In the genomic region with DNA sequence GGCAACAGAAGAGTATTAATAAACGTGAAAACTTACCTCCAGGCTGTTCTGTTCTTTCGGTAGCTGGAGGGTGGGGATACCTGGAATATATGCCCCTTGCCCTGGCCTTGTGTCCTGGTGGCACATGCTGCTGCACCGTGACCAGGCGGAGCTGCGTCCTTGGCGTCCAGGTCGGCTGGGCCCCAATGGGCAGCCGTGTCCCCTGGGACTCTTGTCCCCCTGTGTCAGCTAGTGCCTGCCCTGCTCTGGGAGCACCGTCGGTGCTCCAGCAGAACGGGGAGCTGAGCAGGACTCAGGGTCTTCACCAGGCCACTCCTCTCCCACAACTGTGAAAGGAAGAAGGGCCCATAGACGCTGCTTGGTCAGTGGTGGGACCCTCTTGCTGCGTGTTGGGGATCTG, we compare ENCODE assay signal across 24 cellular contexts. TPM values are rescaled to one million over a fixed set of nuclear protein-coding genes. Genes with fewer than 3 reads are reported as not detected.
"Had no signal": no experiment of that assay in that cellular context is flagged by ENCODE, and none has a peak within 500 bp of the region (broad histone marks: within the 10 kb centered on the region; RNA-seq: fewer than 3 reads in every experiment).

No MANE protein-coding gene starts in this region.

- H3K27ac ChIP-seq: coronary artery, esophagus squamous epithelium, gastroesophageal sphincter, pancreas, thoracic aorta, upper lobe of left lung, VCaP had no signal

- H3K4me1 ChIP-seq: esophagus squamous epithelium, gastroesophageal sphincter, pancreas, upper lobe of left lung had no signal

- H3K4me3 ChIP-seq: coronary artery, esophagus squamous epithelium, gastroesophageal sphincter, pancreas, spleen, thoracic aorta, upper lobe of left lung had no signal

- ATAC-seq: activated CD4-positive, CD25-positive, alpha-beta regulatory T cell treated with anti-CD3 and anti-CD28 coated beads, Interleukin-2, amount 50 U/mL, for 24 hours; activated T-cell treated with anti-CD3 and anti-CD28 coated beads, Interleukin-2, amount 50 U/mL, for 72 hours; gastroesophageal sphincter; natural killer cell; pancreas had no signal

- FAIRE-seq: keratinocyte, pancreas had no signal

- H3K9me3 ChIP-seq: esophagus squamous epithelium, gastroesophageal sphincter, pancreas, spleen, thoracic aorta, upper lobe of left lung had no signal

- H3K27me3 ChIP-seq: esophagus squamous epithelium, gastroesophageal sphincter, pancreas, spleen, upper lobe of left lung had no signal

- DNase-seq: activated CD4-positive, alpha-beta memory T cell treated with anti-CD3 and anti-CD28 coated beads, Interleukin-2, amount 10 ng/mL, durations not matched to agents 7 days and 5 days; activated CD4-positive, alpha-beta T cell treated with anti-CD3 and anti-CD28 coated beads, Interleukin-2, amount 10 ng/mL, durations not matched to agents 24 days and 14 days; activated effector memory CD4-positive, alpha-beta T cell treated with Interleukin-2 at 50 U/mL for 16 hours; activated naive CD4-positive, alpha-beta T cell treated with anti-CD3 and anti-CD28 coated beads, Interleukin-2, amount 10 ng/mL, durations not matched to agents 7 days and 5 days; activated T-cell treated with anti-CD3 and anti-CD28 coated beads, Interleukin-2, amount 50 U/mL, for 72 hours; amygdala; esophagus squamous epithelium; head of caudate nucleus; mammary epithelial cell; midbrain; natural killer cell; stimulated activated CD4-positive, alpha-beta T cell treated with anti-CD3 and anti-CD28 coated beads, Interleukin-4, amount 100 ng/mL, for 1 hour; stimulated activated naive CD4-positive, alpha-beta T cell treated with Interleukin-2 at 50 U/mL for 16 hours had no signal

RNA-seq across cellular contexts. Expression of a gene that starts 30.4 kb away (rescaled TPM):
- total RNA-seq: activated CD4-positive, alpha-beta memory T cell treated with anti-CD3 and anti-CD28 coated beads, Interleukin-2, amount 10 ng/mL, durations not matched to agents 7 days and 5 days had no signal

RNA-seq across cellular contexts. Expression of a gene that starts 43.7 kb away (rescaled TPM):
- total RNA-seq: activated CD4-positive, alpha-beta T cell treated with anti-CD3 and anti-CD28 coated beads, Interleukin-2, amount 10 ng/mL, durations not matched to agents 24 days and 14 days; bronchial epithelial cell; esophagus squamous epithelium; mammary epithelial cell; thoracic aorta had no signal
- polyA plus RNA-seq: keratinocyte, mammary epithelial cell, pancreas had no signal

RNA-seq across cellular contexts. Expression of a gene that starts 45.2 kb away (rescaled TPM):
- total RNA-seq: activated CD4-positive, alpha-beta memory T cell treated with anti-CD3 and anti-CD28 coated beads, Interleukin-2, amount 10 ng/mL, durations not matched to agents 7 days and 5 days; activated CD4-positive, alpha-beta T cell treated with anti-CD3 and anti-CD28 coated beads, Interleukin-2, amount 10 ng/mL, durations not matched to agents 24 days and 14 days; bronchial epithelial cell; esophagus squamous epithelium; gastroesophageal sphincter; left lobe of liver; mammary epithelial cell; natural killer cell; pancreas; spleen; thoracic aorta; upper lobe of left lung had no signal
- polyA plus RNA-seq: pancreas, spleen had no signal
